Comparison of ENCODE assay signal across 8 cellular contexts in the genomic region with DNA sequence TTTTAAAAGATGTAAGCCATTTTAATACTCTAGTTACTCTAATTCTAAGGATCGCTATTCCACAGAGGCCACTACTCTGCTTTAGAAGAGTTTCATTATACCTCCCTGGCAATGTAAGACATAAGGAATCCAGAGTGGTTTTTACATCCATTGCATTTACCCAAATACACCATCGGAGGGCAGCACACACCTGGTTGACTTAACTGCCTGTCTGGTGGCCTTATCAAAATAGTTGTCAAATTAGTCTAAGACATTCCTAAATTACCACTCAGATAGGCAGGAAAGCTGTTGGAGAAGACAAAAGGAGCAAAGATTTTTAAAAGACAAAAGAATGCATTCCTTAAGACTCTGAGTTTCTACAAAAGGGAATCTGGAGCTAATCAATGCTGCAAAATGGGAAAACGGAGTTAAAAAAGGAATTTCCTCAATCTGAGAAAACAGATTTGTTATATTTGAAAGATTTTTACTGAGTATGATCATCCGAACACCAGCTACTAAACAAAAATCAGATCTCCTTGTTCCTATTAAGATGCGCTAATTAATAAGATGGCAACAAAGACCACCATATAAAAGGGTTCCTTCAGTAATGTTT. TPM values are rescaled to one million over a fixed set of nuclear protein-coding genes. Genes with fewer than 3 reads are reported as not detected.
DNase-seq lines count a peak whose midpoint lies in the region; TF ChIP-seq lines count a peak whose summit lies in the region.

No MANE protein-coding gene starts in this region.

- no peaks in the 10 kb centered on the region for H3K36me3 Mint-ChIP-seq in activated CD4-positive, alpha-beta memory T cell treated with anti-CD3 and anti-CD28 coated beads for 36 hours
- peaks cover 6% of the 10 kb centered on the region for H3K36me3 Mint-ChIP-seq in neural progenitor cell

- H3K4me3 ChIP-seq in A673 (ENCODE audit: low read depth, low read length, poor library complexity, severe bottlenecking) (no peak overlapping the region), fibroblast of pulmonary artery (replicated peaks; ENCODE audit: low read depth, low read length) (no peak overlapping the region), neural progenitor cell (no peak overlapping the region)

- intact Hi-C loops in A673 (cut with micrococcal nuclease; ENCODE audit: unreplicated experiment): loop anchor here (1.0 to 5.0 kb wide), 3 partner anchors 292 to 377 kb away; no protein-coding TSS in a partner anchor
- intact Hi-C loops in activated CD4-positive, alpha-beta memory T cell treated with anti-CD3 and anti-CD28 coated beads for 36 hours (cut with micrococcal nuclease): loop anchor here (1.0 to 10.0 kb wide), 3 partner anchors 89 to 1659 kb away; a partner anchor contains a TSS

- H3K36me3 ChIP-seq in A673 (ENCODE audit: insufficient read depth, low read length, poor library complexity, severe bottlenecking): no peaks in the 10 kb centered on the region
- no peaks in the 10 kb centered on the region for H3K36me3 ChIP-seq in neural progenitor cell

- no peak overlapping the region for H3K4me2 ChIP-seq in neural progenitor cell

- no peak overlapping the region for H3K9ac ChIP-seq in neural progenitor cell

- no peaks in the 10 kb centered on the region for H3K79me2 ChIP-seq in neural progenitor cell (ENCODE audit: low read depth)

- no peaks in the 10 kb centered on the region for H3K9me3 Mint-ChIP-seq in activated CD4-positive, alpha-beta memory T cell treated with anti-CD3 and anti-CD28 coated beads for 36 hours
- no peaks in the 10 kb centered on the region for H3K9me3 Mint-ChIP-seq in neural progenitor cell

- H3K27me3 ChIP-seq in A673 (replicated peaks; ENCODE audit: insufficient read depth, low read depth, low read length, poor library complexity) (no peaks in the 10 kb centered on the region), neural progenitor cell (no peaks in the 10 kb centered on the region)

- H3K4me1 Mint-ChIP-seq in activated CD4-positive, alpha-beta memory T cell treated with anti-CD3 and anti-CD28 coated beads for 36 hours (ENCODE audit: low read depth): no peaks in the 10 kb centered on the region
- H3K4me1 Mint-ChIP-seq in neural progenitor cell: peaks cover 13% of the 10 kb centered on the region

- BruUV-seq in A673 (replicated peaks; lab: Mats Ljungman, UMichigan): no TSS peak

- POLR2A ChIA-PET in A673 (lab: Charles Lee; ENCODE audit: low non-redundant PET): no interaction called here
- POLR2A ChIA-PET in activated CD4-positive, alpha-beta memory T cell treated with anti-CD3 and anti-CD28 coated beads for 36 hours (lab: Charles Lee): no interaction called here

- no peaks in the 10 kb centered on the region for H3F3A ChIP-seq in neural progenitor cell (ENCODE audit: low read depth)

- H3K4me1 ChIP-seq in A673 (ENCODE audit: insufficient read depth, low read length, poor library complexity, severe bottlenecking): peaks cover 7% of the 10 kb centered on the region
- no peaks in the 10 kb centered on the region for H3K4me1 ChIP-seq in neural progenitor cell

- DNase-seq in A673 (ENCODE audit: low spot score) (peak; percentile 80), HK-2 (ENCODE audit: unreplicated experiment) (peak; percentile 45), NCI-H526 treated with DMSO at 0.1 percent for 48 hours (lab: John Stamatoyannopoulos, UW) (peak; percentile 73), fibroblast of pulmonary artery (ENCODE audit: low read depth) (peak; percentile 88), neural progenitor cell (ENCODE audit: low spot score) (peak; percentile 76)
- peak; percentile 53 for DNase-seq in activated CD4-positive, alpha-beta memory T cell treated with anti-CD3 and anti-CD28 coated beads for 36 hours
- DNase-seq in NK-92 treated with Interleukin-12 subunit alpha and Interleukin-12 subunit beta, amount 100 ng/mL, for 24 hours (lab: John Stamatoyannopoulos, UW): no peak

- H3K27ac Mint-ChIP-seq in activated CD4-positive, alpha-beta memory T cell treated with anti-CD3 and anti-CD28 coated beads for 36 hours: no peak overlapping the region
- H3K27ac Mint-ChIP-seq in neural progenitor cell: no peak overlapping the region

- H3K4me3 Mint-ChIP-seq in activated CD4-positive, alpha-beta memory T cell treated with anti-CD3 and anti-CD28 coated beads for 36 hours: no peak overlapping the region
- H3K4me3 Mint-ChIP-seq in neural progenitor cell: no peak overlapping the region

- no peaks in the 10 kb centered on the region for H4K20me1 ChIP-seq in neural progenitor cell (ENCODE audit: low read depth)

- no peaks in the 10 kb centered on the region for H3K9me3 ChIP-seq in A673 (ENCODE audit: low read depth, low read length, poor library complexity, severe bottlenecking)
- no peaks in the 10 kb centered on the region for H3K9me3 ChIP-seq in neural progenitor cell (ENCODE audit: low read depth)

- TF ChIP-seq CTCF in A673 (conservative IDR thresholded peaks at IDR 0.05; ENCODE audit: low read depth, low read length) (peak; percentile 85), GM12872 (IDR thresholded peaks at IDR 0.05; ENCODE audit: insufficient read depth, low read depth, low read length) (peak; percentile 71), fibroblast of pulmonary artery (IDR thresholded peaks at IDR 0.05; ENCODE audit: low read length, missing control alignments) (peak; percentile 82), neural progenitor cell (IDR thresholded peaks at IDR 0.05) (peak; percentile 95)

- CTCF ChIA-PET in A673 (lab: Charles Lee): interaction anchor here (0.6 kb wide), 1 partner anchor 713 kb away, joined by 5 read pairs; no protein-coding TSS in a partner anchor
- CTCF ChIA-PET in activated CD4-positive, alpha-beta memory T cell treated with anti-CD3 and anti-CD28 coated beads for 36 hours (lab: Charles Lee): interaction anchor here (0.8 to 2.2 kb wide), 5 partner anchors 11 to 390 kb away, joined by 3 to 16 read pairs (median 3); a partner anchor contains a TSS

- H2AFZ ChIP-seq in neural progenitor cell (replicated peaks): no peak overlapping the region

- H3K27me3 Mint-ChIP-seq in activated CD4-positive, alpha-beta memory T cell treated with anti-CD3 and anti-CD28 coated beads for 36 hours: no peaks in the 10 kb centered on the region
- H3K27me3 Mint-ChIP-seq in neural progenitor cell (ENCODE audit: insufficient read depth, low read depth): peaks cover 2% of the 10 kb centered on the region

- no peak overlapping the region for H3K27ac ChIP-seq in A673 (ENCODE audit: low read depth, low read length, poor library complexity, severe bottlenecking)
- no peak overlapping the region for H3K27ac ChIP-seq in neural progenitor cell

RNA-seq across cellular contexts. Expression of a gene that starts 33.8 kb away (rescaled TPM):
- total RNA-seq in A673 (2021) (21.5 and 22.6 TPM in 2 replicates), neural progenitor cell (ENCODE audit: low replicate concordance) (29.6 and 41.4 TPM in 2 replicates)
- under 1 TPM; 0.19 to 0.22 TPM for total RNA-seq in activated CD4-positive, alpha-beta memory T cell treated with anti-CD3 and anti-CD28 coated beads for 36 hours

Comparison
In these comparisons a context has a peak if more than half of its experiments do, and no peak if none do; other contexts are left out.
1. RNA of a gene that starts 33.8 kb away (total RNA-seq): 29.6 to 41.4 TPM in neural progenitor cell and 21.5 to 22.6 TPM in A673; 0.19 to 0.22 TPM in activated CD4-positive, alpha-beta memory T cell treated with anti-CD3 and anti-CD28 coated beads for 36 hours; every median in the first group is over 10 times any median in the second.
2. Peak in every context shown above with its lines, with median percentiles within 50 percentile points of each other: CTCF ChIP-seq.